ENCODE assay signal across 29 cellular contexts in the genomic region with DNA sequence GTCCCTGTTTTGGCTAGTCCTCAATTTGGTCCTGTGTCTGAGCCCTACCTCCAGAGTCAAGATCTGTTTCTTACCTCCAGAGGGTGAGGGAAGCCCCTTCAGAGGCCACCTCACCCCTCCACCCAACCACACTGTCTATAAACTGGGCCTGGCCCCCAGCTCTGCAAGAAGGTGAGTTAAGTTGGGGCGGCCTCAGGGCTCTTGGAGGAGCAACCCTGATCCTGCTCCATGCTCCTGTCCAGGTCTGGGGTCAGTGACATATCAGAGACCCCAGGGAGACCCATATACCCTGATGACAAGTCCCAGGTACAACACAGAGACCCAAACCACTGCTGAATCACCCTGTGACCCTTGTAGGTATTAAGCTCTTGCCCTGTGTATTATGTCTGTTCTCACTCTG.
"Had no signal": no experiment of that assay in that cellular context is flagged by ENCODE, and none has a peak within 500 bp of the region (broad histone marks: within the 10 kb centered on the region; RNA-seq: fewer than 3 reads in every experiment).

No MANE protein-coding gene starts in this region.

- DNase-seq: activated CD4-positive, alpha-beta T cell treated with anti-CD3 and anti-CD28 coated beads, Interleukin-2, amount 50 U/mL, for 1 hour; activated CD8-positive, alpha-beta T cell treated with anti-CD3 and anti-CD28 coated beads for 36 hours; activated naive CD4-positive, alpha-beta T cell; activated T-cell treated with anti-CD3 and anti-CD28 coated beads for 4 hours; activated T-cell treated with anti-CD3 and anti-CD28 coated beads, Interleukin-2, amount 50 U/mL, for 72 hours; cerebellar nuclear complex; cortex of kidney; foreskin keratinocyte; hypothalamus; immature natural killer cell; kidney glomerular epithelial cell; lower lobe of right lung; mesenchymal stem cell; natural killer cell; stimulated activated CD4-positive, alpha-beta T cell treated with anti-CD3 and anti-CD28 coated beads, Interleukin-4, amount 100 ng/mL, for 24 hours; stimulated activated naive CD8-positive, alpha-beta T cell treated with anti-CD3 and anti-CD28 coated beads, Interleukin-15, amount 100 ng/mL, for 72 hours; substantia nigra; T-helper 17 cell; T1000; WERI-Rb-1 had no signal

- H3K36me3 ChIP-seq: heart left ventricle, left lung, lower lobe of right lung, right lobe of liver, tibial artery, upper lobe of right lung, WERI-Rb-1 had no signal

- H3K4me1 ChIP-seq: foreskin keratinocyte, left lung, lower lobe of right lung, right lobe of liver, tibial artery, upper lobe of right lung had no signal

- H3K27ac ChIP-seq: foreskin keratinocyte, heart left ventricle, left lung, lower lobe of right lung, right lobe of liver, skin epidermis, tibial artery, upper lobe of right lung, WERI-Rb-1 had no signal

- H3K27me3 ChIP-seq: right lobe of liver, upper lobe of right lung had no signal

- H3K27ac Mint-ChIP-seq: activated CD8-positive, alpha-beta T cell treated with anti-CD3 and anti-CD28 coated beads for 36 hours; activated naive CD4-positive, alpha-beta T cell treated with anti-CD3 and anti-CD28 coated beads, Interleukin-2, amount 50 U/mL, for 72 hours; activated T-cell treated with anti-CD3 and anti-CD28 coated beads, Interleukin-2, amount 50 U/mL, for 72 hours; immature natural killer cell; natural killer cell; stimulated activated effector memory CD8-positive, alpha-beta T cell treated with anti-CD3 and anti-CD28 coated beads, Interleukin-12 subunit alpha, Interleukin-12 subunit beta, amount 100 ng/mL, for 72 hours; stimulated activated naive CD8-positive, alpha-beta T cell treated with anti-CD3 and anti-CD28 coated beads, Interleukin-15, amount 100 ng/mL, for 72 hours; T-helper 17 cell had no signal

- H3K4me3 ChIP-seq: heart left ventricle, left lung, lower lobe of right lung, right lobe of liver, skin epidermis, tibial artery, upper lobe of right lung had no signal

- ATAC-seq: activated CD8-positive, alpha-beta T cell treated with anti-CD3 and anti-CD28 coated beads for 36 hours; activated naive CD4-positive, alpha-beta T cell treated with anti-CD3 and anti-CD28 coated beads, Interleukin-2, amount 50 U/mL, for 72 hours; activated T-cell treated with anti-CD3 and anti-CD28 coated beads, Interleukin-2, amount 50 U/mL, for 72 hours; esophagus mucosa; foreskin keratinocyte; heart left ventricle; left lung; lower lobe of right lung; natural killer cell; right lobe of liver; stimulated activated naive CD8-positive, alpha-beta T cell treated with anti-CD3 and anti-CD28 coated beads, Interleukin-15, amount 100 ng/mL, for 72 hours; T-helper 17 cell; upper lobe of right lung had no signal

- H3K4me3 Mint-ChIP-seq: activated CD8-positive, alpha-beta T cell treated with anti-CD3 and anti-CD28 coated beads for 36 hours; activated T-cell treated with anti-CD3 and anti-CD28 coated beads, Interleukin-2, amount 50 U/mL, for 72 hours; immature natural killer cell; natural killer cell; stimulated activated effector memory CD8-positive, alpha-beta T cell treated with anti-CD3 and anti-CD28 coated beads, Interleukin-12 subunit alpha, Interleukin-12 subunit beta, amount 100 ng/mL, for 72 hours; stimulated activated naive CD8-positive, alpha-beta T cell treated with anti-CD3 and anti-CD28 coated beads, Interleukin-15, amount 100 ng/mL, for 72 hours; T-helper 17 cell had no signal

- H3K4me1 Mint-ChIP-seq: immature natural killer cell had no signal

- H3K9me3 Mint-ChIP-seq: activated CD8-positive, alpha-beta T cell treated with anti-CD3 and anti-CD28 coated beads for 36 hours; activated naive CD4-positive, alpha-beta T cell treated with anti-CD3 and anti-CD28 coated beads, Interleukin-2, amount 50 U/mL, for 72 hours; activated T-cell treated with anti-CD3 and anti-CD28 coated beads, Interleukin-2, amount 50 U/mL, for 72 hours; natural killer cell; stimulated activated effector memory CD8-positive, alpha-beta T cell treated with anti-CD3 and anti-CD28 coated beads, Interleukin-12 subunit alpha, Interleukin-12 subunit beta, amount 100 ng/mL, for 72 hours; stimulated activated naive CD8-positive, alpha-beta T cell treated with anti-CD3 and anti-CD28 coated beads, Interleukin-15, amount 100 ng/mL, for 72 hours had no signal

- H3K36me3 Mint-ChIP-seq: activated naive CD4-positive, alpha-beta T cell treated with anti-CD3 and anti-CD28 coated beads, Interleukin-2, amount 50 U/mL, for 72 hours; immature natural killer cell; natural killer cell; stimulated activated effector memory CD8-positive, alpha-beta T cell treated with anti-CD3 and anti-CD28 coated beads, Interleukin-12 subunit alpha, Interleukin-12 subunit beta, amount 100 ng/mL, for 72 hours had no signal

- H3K27me3 Mint-ChIP-seq: activated CD8-positive, alpha-beta T cell treated with anti-CD3 and anti-CD28 coated beads for 36 hours had no signal

- H3K9me3 ChIP-seq: heart left ventricle, left lung, lower lobe of right lung, right lobe of liver, tibial artery, upper lobe of right lung had no signal
